13 cellular contexts compared by ENCODE assay signal in the genomic region with DNA sequence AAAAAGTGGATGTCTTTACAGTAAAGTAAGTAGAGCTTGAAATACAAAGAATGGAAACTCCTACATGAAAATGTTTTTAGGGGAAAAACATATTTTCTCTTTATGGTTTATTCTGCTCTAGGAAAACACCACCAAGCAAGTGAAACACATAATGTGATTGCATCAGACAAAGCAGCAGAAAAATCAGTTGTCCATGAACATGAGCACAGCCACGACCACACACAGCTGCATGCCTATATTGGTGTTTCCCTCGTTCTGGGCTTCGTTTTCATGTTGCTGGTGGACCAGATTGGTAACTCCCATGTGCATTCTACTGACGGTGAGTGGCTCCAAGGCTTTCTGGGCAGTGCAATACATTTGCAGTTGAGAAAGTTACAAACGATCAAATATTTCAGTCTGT.
DNase-seq lines count a peak whose midpoint lies in the region; ATAC-seq, FAIRE-seq and TF ChIP-seq lines count a peak whose summit lies in the region.
"Had no signal": no experiment of that assay in that cellular context is flagged by ENCODE, and none has a peak within 500 bp of the region (broad histone marks: within the 10 kb centered on the region; RNA-seq: fewer than 3 reads in every experiment).

No MANE protein-coding gene starts in this region.

- no peak for DNase-seq in HTR-8/SVneo (ENCODE audit: insufficient read length, low spot score)
- peak; percentile 12 for DNase-seq in germinal center (ENCODE audit: low spot score)
- DNase-seq in Kasumi-1 (lab: John Stamatoyannopoulos, UW) = no peak
- no peak for DNase-seq in NCI-H446 treated with DMSO at 0.1 percent for 48 hours (lab: John Stamatoyannopoulos, UW)
- DNase-seq: dorsolateral prefrontal cortex, naive B cell, NCI-H510A treated with DMSO at 0.1 percent for 48 hours, T-cell, testis had no signal

- ATAC-seq in GM18505 (IDR thresholded peaks at IDR 0.05; ENCODE audit: unreplicated experiment) (no peak), GM21576 (IDR thresholded peaks at IDR 0.05; ENCODE audit: unreplicated experiment) (peak; percentile 49), HG02852 (IDR thresholded peaks at IDR 0.05; ENCODE audit: unreplicated experiment) (no peak), GM21528 (IDR thresholded peaks at IDR 0.05; ENCODE audit: low FRiP score, unreplicated experiment) (no peak)
- ATAC-seq: T-cell had no signal

- peak; percentile 50 for TF ChIP-seq POLR2A in GM18505 (IDR thresholded peaks at IDR 0.05; ENCODE audit: borderline replicate concordance, extremely low read depth, insufficient read depth, insufficient read length)

- FAIRE-seq in HTR-8/SVneo (lab: Jason Lieb, UNC) = peak; percentile 76
